ENCODE assay signal across 8 cellular contexts in genomic region chr9:137301086-137301947, GRCh38. TPM values are rescaled to one million over a fixed set of nuclear protein-coding genes. Genes with fewer than 3 reads are reported as not detected.
DNase-seq lines count a peak whose midpoint lies in the region; ATAC-seq and TF ChIP-seq lines count a peak whose summit lies in the region.

No MANE protein-coding gene starts in this region.

- CTCF ChIA-PET in PC-3 (lab: Charles Lee), result interaction anchor here (1.9 kb wide), 1 partner anchor 15 kb away, joined by 5 read pairs; no protein-coding TSS in a partner anchor

- no peak overlapping the region for H2AFZ ChIP-seq in PC-3 (ENCODE audit: low read length)

- DNase-seq in activated effector memory CD4-positive, alpha-beta T cell treated with anti-CD3 and anti-CD28 coated beads, Interleukin-2, amount 50 U/mL, for 16 hours, result peak; percentile 72
- DNase-seq in activated effector memory CD4-positive, alpha-beta T cell treated with Interleukin-2 at 50 U/mL for 16 hours, result no peak
- peak; percentile 64 for DNase-seq in PC-3
- no peak for DNase-seq in central memory CD8-positive, alpha-beta T cell (ENCODE audit: low spot score in 2 of 2)
- DNase-seq in lower leg skin (ENCODE audit: low spot score in 2 of 2), result peak in 1 of 2 donors; percentile 85
- no peak for DNase-seq in tibial artery
- no peak for DNase-seq in cortex of kidney (lab: John Stamatoyannopoulos, UW)

- peaks cover 15% of the 10 kb centered on the region for H3K79me2 ChIP-seq in PC-3 (ENCODE audit: low read length)

- ATAC-seq in HG02884 (IDR thresholded peaks at IDR 0.05; ENCODE audit: unreplicated experiment) (peak; percentile 15), PC-3 (peak; percentile 42)
- ATAC-seq in central memory CD8-positive, alpha-beta T cell (replicated peaks; ENCODE audit: extremely low read depth, poor library complexity, severe bottlenecking), result no peak

- H3K27me3 ChIP-seq in PC-3 (ENCODE audit: low read length) (no peaks in the 10 kb centered on the region), tibial artery (peaks cover 10 to 93% of the 10 kb centered on the region in 2 donors)

- H3K27ac Mint-ChIP-seq in central memory CD8-positive, alpha-beta T cell (ENCODE audit: low read depth), result no peak overlapping the region

- intact Hi-C loops in PC-3 (cut with micrococcal nuclease) (no loop called here), lower leg skin (cut with DNase I; ENCODE audit: low total_unique reads) (no loop called here), tibial artery (cut with DNase I; ENCODE audit: low total_unique reads) (no loop called here)

- peaks cover 30% of the 10 kb centered on the region for H3K27me3 Mint-ChIP-seq in central memory CD8-positive, alpha-beta T cell

- H3K9me3 Mint-ChIP-seq in central memory CD8-positive, alpha-beta T cell, result no peaks in the 10 kb centered on the region

- peaks cover 10% of the 10 kb centered on the region for H4K20me1 ChIP-seq in PC-3 (ENCODE audit: low read length)

- H3K4me1 ChIP-seq in PC-3 (ENCODE audit: insufficient read depth, low read length), result peaks cover 5% of the 10 kb centered on the region; the same call in 1 of the 2 replicates
- H3K4me1 ChIP-seq in tibial artery, result peaks cover 4 to 77% (median 47%) of the 10 kb centered on the region in 4 donors

- H3K4me2 ChIP-seq in PC-3 (ENCODE audit: low read length), result peak overlapping the region; percentile 89

- TF ChIP-seq POLR2A in lower leg skin (IDR thresholded peaks at IDR 0.05), result no peak

- H3K9ac ChIP-seq in PC-3 (ENCODE audit: low read length), result peak overlapping the region; percentile 73

- no TSS peak for BruUV-seq in PC-3 (replicated peaks; lab: Mats Ljungman, UMichigan)

- peak overlapping the region; percentile 30 for H3K27ac ChIP-seq in PC-3 (ENCODE audit: low read length)
- H3K27ac ChIP-seq in tibial artery, result no peak overlapping the region

- no peaks in the 10 kb centered on the region for H3F3A ChIP-seq in PC-3 (ENCODE audit: low read length, unreplicated experiment)

- H3K4me3 ChIP-seq in PC-3 (ENCODE audit: low read length), result peak overlapping the region; percentile 89
- H3K4me3 ChIP-seq in lower leg skin (ENCODE audit: low read depth, poor library complexity, severe bottlenecking), result peak overlapping the region; percentile 36
- peak overlapping the region; percentile 40 to 49 for H3K4me3 ChIP-seq in tibial artery

- H3K9me3 ChIP-seq in PC-3 (ENCODE audit: low read length) (no peaks in the 10 kb centered on the region), tibial artery (no peaks in the 10 kb centered on the region)

- peak overlapping the region; percentile 70 for H3K4me3 Mint-ChIP-seq in central memory CD8-positive, alpha-beta T cell

- TF ChIP-seq CTCF in PC-3 (conservative IDR thresholded peaks at IDR 0.05; ENCODE audit: low read depth, low read length) (no peak), lower leg skin (IDR thresholded peaks at IDR 0.05) (no peak), tibial artery (IDR thresholded peaks at IDR 0.05) (no peak)

- H3K9me2 ChIP-seq in PC-3 (replicated peaks; ENCODE audit: low read length), result no peaks in the 10 kb centered on the region

- POLR2A ChIA-PET in PC-3 (lab: Charles Lee; ENCODE audit: unreplicated experiment), result interaction anchor here (0.6 kb wide), 2 partner anchors 29 to 215 kb away, joined by 3 read pairs; no protein-coding TSS in a partner anchor

- whole genome bisulfite sequencing in lower leg skin, 2 donors, result 0 to 1% methylated on average over 23 to 24 of the region's 114 CpGs

- peaks cover 5% of the 10 kb centered on the region for H3K4me1 Mint-ChIP-seq in central memory CD8-positive, alpha-beta T cell

- H3K36me3 ChIP-seq in PC-3 (ENCODE audit: low read depth, low read length) (no peaks in the 10 kb centered on the region), tibial artery (no peaks in the 10 kb centered on the region)

- H3K36me3 Mint-ChIP-seq in central memory CD8-positive, alpha-beta T cell (ENCODE audit: insufficient read depth), result peaks cover 7% of the 10 kb centered on the region

RNA-seq across cellular contexts. Expression of gene NRARP, which starts 0.8 kb away (rescaled TPM):
- total RNA-seq in PC-3 (2014; rRNA removed), result 35.5 and 36.8 TPM in 2 replicates
- 10 to 100 TPM; 28.5 to 49.2 (median 41.0) TPM for total RNA-seq in lower leg skin

RNA-seq across cellular contexts. Expression of gene TOR4A, which starts 23.8 kb away (rescaled TPM):
- total RNA-seq in PC-3 (2014; rRNA removed), result 28.9 and 32.7 TPM in 2 replicates
- total RNA-seq in lower leg skin, result 1 to 10 TPM; 4.9 to 7.4 (median 5.6) TPM

RNA-seq across cellular contexts. Expression of gene NELFB, which starts 46.2 kb away (rescaled TPM):
- 50.7 and 69.5 TPM in 2 replicates for total RNA-seq in PC-3 (2014; rRNA removed)
- total RNA-seq in lower leg skin, result 10 to 100 TPM; 40.7 to 52.7 (median 49.9) TPM

RNA-seq across cellular contexts. Expression of gene STPG3, which starts 50.2 kb away (rescaled TPM):
- total RNA-seq in PC-3 (2014; rRNA removed) (not detected in 2 replicates), lower leg skin (not detected)

Comparison
In these comparisons a context has a peak if more than half of its experiments do, and no peak if none do; other contexts are left out.
1. DNase-seq: peak in activated effector memory CD4-positive, alpha-beta T cell treated with anti-CD3 and anti-CD28 coated beads, Interleukin-2, amount 50 U/mL, for 16 hours (single experiment) and PC-3 (single experiment); none in activated effector memory CD4-positive, alpha-beta T cell treated with Interleukin-2 at 50 U/mL for 16 hours (single experiment), central memory CD8-positive, alpha-beta T cell (0 of 2), tibial artery (0 of 2) and cortex of kidney (single experiment).
2. H3K4me3 ChIP-seq: peak in every context shown above with its lines; median percentile 89 in PC-3; 44 in tibial artery; 36 in lower leg skin.